Comparison of ENCODE assay signal across 9 cellular contexts in genomic region chr19:17242431-17243208, GRCh38. TPM values are rescaled to one million over a fixed set of nuclear protein-coding genes. Genes with fewer than 3 reads are reported as not detected.
DNase-seq lines count a peak whose midpoint lies in the region; ATAC-seq and TF ChIP-seq lines count a peak whose summit lies in the region.
"Had no signal": no experiment of that assay in that cellular context is flagged by ENCODE, and none has a peak within 500 bp of the region (broad histone marks: within the 10 kb centered on the region; RNA-seq: fewer than 3 reads in every experiment).

No MANE protein-coding gene starts in this region.

- no TSS peak for BruUV-seq in PC-3 (replicated peaks; lab: Mats Ljungman, UMichigan)

- TF ChIP-seq CTCF in PC-3 (conservative IDR thresholded peaks at IDR 0.05; ENCODE audit: low read depth, low read length) = no peak

- no peak overlapping the region for H4K12ac ChIP-seq in trophoblast cell (ENCODE audit: low read depth, low read length)

- intact Hi-C loops in PC-3 (cut with micrococcal nuclease) = no loop called here
- intact Hi-C loops in sciatic nerve (cut with DNase I) = no loop called here

- ATAC-seq in PC-3 = no peak
- ATAC-seq in sciatic nerve = no peak

- no peaks in the 10 kb centered on the region for H3F3A ChIP-seq in PC-3 (ENCODE audit: low read length, unreplicated experiment)

- H3K4me3 ChIP-seq in BLaER1 treated with 17β-estradiol and CSF1 and Interleukin-3, amounts not matched to agents 10 nM and 100 nM = peak overlapping the region in 8 of 10 experiments; percentile 3 to 98 (median 82); a peak in 11 of 20 replicates
- H3K4me3 ChIP-seq in PC-3 (ENCODE audit: low read length) (peak overlapping the region; percentile 84; the same call in 1 of the 2 replicates), esophagus (ENCODE audit: low read depth in 1 of 2, low read length in 2 of 2) (peak overlapping the region; percentile 91 to 94), trophoblast cell (ENCODE audit: low read depth, low read length) (peak overlapping the region; percentile 55)

- H3K9me3 ChIP-seq in BLaER1 treated with 17β-estradiol and CSF1 and Interleukin-3, amounts not matched to agents 10 nM and 100 nM (replicated peaks in 1 of 11) = no peaks in the 10 kb centered on the region
- no peaks in the 10 kb centered on the region for H3K9me3 ChIP-seq in PC-3 (ENCODE audit: low read length)
- H3K9me3 ChIP-seq in esophagus (ENCODE audit: control insufficient read depth in 2 of 2, insufficient read depth in 1 of 2, low read depth in 1 of 2, low read length in 1 of 2) = no peaks in the 10 kb centered on the region
- peaks cover 8% of the 10 kb centered on the region for H3K9me3 ChIP-seq in trophoblast cell (ENCODE audit: insufficient read depth, low read depth, low read length)

- H2BK5ac ChIP-seq in trophoblast cell (ENCODE audit: low read depth, low read length, poor library complexity) = peak overlapping the region; percentile 2

- H2BK120ac ChIP-seq in trophoblast cell (ENCODE audit: insufficient read depth, low read length, poor library complexity) = peak overlapping the region; percentile 15

- peaks cover 55% of the 10 kb centered on the region for H3K79me2 ChIP-seq in PC-3 (ENCODE audit: low read length)
- peaks cover 52% of the 10 kb centered on the region for H3K79me2 ChIP-seq in trophoblast cell (ENCODE audit: control insufficient read depth, insufficient read depth, low read length, poor library complexity)

- 63 to 67% methylated on average over 8 of the region's 8 CpGs for WGBS in esophagus, 2 donors
- no CpG with 5 or more reads among the region's 8 CpGs for WGBS in trophoblast cell (ENCODE audit: extremely low coverage, insufficient coverage, insufficient read length)

- H2AK5ac ChIP-seq in trophoblast cell (ENCODE audit: low read length) = no peak overlapping the region

- DNase-seq in PC-3 (no peak), trophoblast cell (peak in 1 of 2 donors; percentile 31), NCI-H2171 (lab: John Stamatoyannopoulos, UW) (no peak), sciatic nerve (ENCODE audit: low spot score) (no peak), NCI-H187 (lab: John Stamatoyannopoulos, UW) (no peak), kidney tubule cell (ENCODE audit: low spot score) (no peak)
- DNase-seq: RPMI8226 had no signal

- H3K9ac ChIP-seq in BLaER1 treated with 17β-estradiol and CSF1 and Interleukin-3, amounts not matched to agents 10 nM and 100 nM = peak overlapping the region; percentile 11 to 91 (median 87); a peak in 19 of 22 replicates
- H3K9ac ChIP-seq in PC-3 (ENCODE audit: low read length) (no peak overlapping the region), trophoblast cell (ENCODE audit: low read length) (peak overlapping the region; percentile 95)

- peak overlapping the region; percentile 93 to 100 (median 99) for H3K4me2 ChIP-seq in BLaER1 treated with 17β-estradiol and CSF1 and Interleukin-3, amounts not matched to agents 10 nM and 100 nM
- H3K4me2 ChIP-seq in PC-3 (ENCODE audit: low read length) (peak overlapping the region; percentile 95), trophoblast cell (ENCODE audit: low read length) (peak overlapping the region; percentile 84)

- CTCF ChIA-PET in PC-3 (lab: Charles Lee) = no interaction called here

- no peaks in the 10 kb centered on the region for H3K27me3 ChIP-seq in BLaER1 treated with 17β-estradiol and CSF1 and Interleukin-3, amounts not matched to agents 10 nM and 100 nM
- H3K27me3 ChIP-seq in PC-3 (ENCODE audit: low read length) = no peaks in the 10 kb centered on the region
- H3K27me3 ChIP-seq in esophagus (ENCODE audit: control insufficient read depth in 1 of 2, insufficient read depth in 2 of 2, low read length in 2 of 2) = no peaks in the 10 kb centered on the region
- no peaks in the 10 kb centered on the region for H3K27me3 ChIP-seq in trophoblast cell (ENCODE audit: insufficient read depth, low read length)

- H3K9me2 ChIP-seq in PC-3 (replicated peaks; ENCODE audit: low read length) = no peaks in the 10 kb centered on the region

- H3K79me1 ChIP-seq in trophoblast cell (ENCODE audit: low read length) = peaks cover 41% of the 10 kb centered on the region

- POLR2A ChIA-PET in PC-3 (lab: Charles Lee; ENCODE audit: unreplicated experiment) = no interaction called here

- H2AFZ ChIP-seq in PC-3 (ENCODE audit: low read length) (no peak overlapping the region), trophoblast cell (ENCODE audit: insufficient read depth, low read length, poor library complexity) (no peak overlapping the region)

- peaks cover 35 to 54% (median 49%) of the 10 kb centered on the region in 10 experiments for H3K4me1 ChIP-seq in BLaER1 treated with 17β-estradiol and CSF1 and Interleukin-3, amounts not matched to agents 10 nM and 100 nM
- peaks cover 15% of the 10 kb centered on the region for H3K4me1 ChIP-seq in PC-3 (ENCODE audit: insufficient read depth, low read length)
- peaks cover 15% of the 10 kb centered on the region in 2 donors for H3K4me1 ChIP-seq in esophagus (ENCODE audit: control insufficient read depth in 2 of 2, insufficient read depth in 2 of 2, low read length in 1 of 2)
- peaks cover 16 to 23% of the 10 kb centered on the region in 2 experiments for H3K4me1 ChIP-seq in trophoblast cell (ENCODE audit: control insufficient read depth in 1 of 2, insufficient read depth in 2 of 2, low read length in 2 of 2)

- H3K36me3 ChIP-seq in BLaER1 treated with 17β-estradiol and CSF1 and Interleukin-3, amounts not matched to agents 10 nM and 100 nM = peaks cover 8 to 37% (median 29%) of the 10 kb centered on the region in 11 experiments; a peak in 21 of 22 replicates
- peaks cover 10% of the 10 kb centered on the region; the same call in 1 of the 2 replicates for H3K36me3 ChIP-seq in PC-3 (ENCODE audit: low read depth, low read length)
- H3K36me3 ChIP-seq in esophagus (ENCODE audit: control insufficient read depth in 2 of 2, insufficient read depth in 2 of 2, low read length in 1 of 2) = peaks cover 4 to 12% of the 10 kb centered on the region in 2 donors
- peaks cover 26 to 31% of the 10 kb centered on the region in 2 experiments for H3K36me3 ChIP-seq in trophoblast cell (ENCODE audit: control insufficient read depth in 1 of 2, insufficient read depth in 2 of 2, low read length in 2 of 2)

- peak overlapping the region; percentile 14 for H3K14ac ChIP-seq in trophoblast cell (ENCODE audit: low read length)

- H3K4ac ChIP-seq in trophoblast cell (ENCODE audit: low read depth, low read length) = peak overlapping the region; percentile 95

- H3K27ac ChIP-seq in BLaER1 treated with 17β-estradiol and CSF1 and Interleukin-3, amounts not matched to agents 10 nM and 100 nM = peak overlapping the region in 9 of 11 experiments; percentile 24 to 57 (median 42); a peak in 15 of 22 replicates
- H3K27ac ChIP-seq in PC-3 (ENCODE audit: low read length) = no peak overlapping the region
- H3K27ac ChIP-seq in esophagus (ENCODE audit: low read depth in 2 of 2, low read length in 1 of 2) = peak overlapping the region; percentile 83 to 95
- H3K27ac ChIP-seq in trophoblast cell (ENCODE audit: low read depth, low read length) = peak overlapping the region; percentile 95

- peak overlapping the region; percentile 34 for H4K8ac ChIP-seq in trophoblast cell (ENCODE audit: low read depth, low read length)

- H4K91ac ChIP-seq in trophoblast cell (ENCODE audit: low read depth, low read length) = peak overlapping the region; percentile 48

- H4K20me1 ChIP-seq in BLaER1 treated with 17β-estradiol and CSF1 and Interleukin-3, amounts not matched to agents 10 nM and 100 nM = peaks cover 22 to 63% (median 41%) of the 10 kb centered on the region in 11 experiments; a peak in 21 of 22 replicates
- H4K20me1 ChIP-seq in PC-3 (ENCODE audit: low read length) = peaks cover 13% of the 10 kb centered on the region

- peak overlapping the region; percentile 38 for H3K18ac ChIP-seq in trophoblast cell (ENCODE audit: low read length)

- peak overlapping the region; percentile 4 for H3K23ac ChIP-seq in trophoblast cell (ENCODE audit: low read length)

- no peak overlapping the region for H2BK12ac ChIP-seq in trophoblast cell (ENCODE audit: low read length)

RNA-seq across cellular contexts. Expression of gene NR2F6, which starts 3.1 kb away (rescaled TPM):
- 134 and 159 TPM in 2 replicates for total RNA-seq in PC-3 (2014; rRNA removed)
- 10 to 100 TPM; 33.3 to 45.5 TPM for polyA plus RNA-seq in esophagus
- polyA plus RNA-seq in trophoblast cell (2013) = 205 and 221 TPM in 2 replicates
- total RNA-seq in sciatic nerve = 23.9 TPM

RNA-seq across cellular contexts. Expression of gene OCEL1, which starts 16.6 kb away (rescaled TPM):
- 5.6 and 9.4 TPM in 2 replicates for total RNA-seq in PC-3 (2014; rRNA removed)
- polyA plus RNA-seq in esophagus = 10 to 100 TPM in 1 of 2 donors, 1 to 10 TPM in 1; 7.9 to 12.7 TPM
- 41.5 and 44.6 TPM in 2 replicates for polyA plus RNA-seq in trophoblast cell (2013)
- 23.4 TPM for total RNA-seq in sciatic nerve

RNA-seq across cellular contexts. Expression of gene USHBP1, which starts 21.9 kb away (rescaled TPM):
- total RNA-seq in PC-3 (2014; rRNA removed) (not detected in 2 replicates), sciatic nerve (9.6 TPM)
- polyA plus RNA-seq in esophagus = 1 to 10 TPM; 1.5 to 2.9 TPM
- polyA plus RNA-seq in trophoblast cell (2013) = 1.4 and 2.2 TPM in 2 replicates

RNA-seq across cellular contexts. Expression of gene BABAM1, which starts 24.6 kb away (rescaled TPM):
- total RNA-seq in PC-3 (2014; rRNA removed) (196 and 214 TPM in 2 replicates), sciatic nerve (66.6 TPM)
- 10 to 100 TPM; 39.1 to 52.7 TPM for polyA plus RNA-seq in esophagus
- 139 and 141 TPM in 2 replicates for polyA plus RNA-seq in trophoblast cell (2013)

RNA-seq across cellular contexts. Expression of gene USE1, which starts 27.5 kb away (rescaled TPM):
- total RNA-seq in PC-3 (2014; rRNA removed) = 32.5 and 41.5 TPM in 2 replicates
- polyA plus RNA-seq in esophagus = 10 to 100 TPM; 32.8 to 37.7 TPM
- polyA plus RNA-seq in trophoblast cell (2013) = 10.3 and 10.4 TPM in 2 replicates
- total RNA-seq in sciatic nerve = 27.4 TPM

Comparison
In these comparisons a context has a peak if more than half of its experiments do, and no peak if none do; other contexts are left out.
1. RNA of gene USHBP1, which starts 21.9 kb away (total RNA-seq): 9.6 TPM in sciatic nerve (single experiment); not detected in PC-3; every median in the first group is over 10 times any median in the second.
2. Peak in every context shown above with its lines, with median percentiles within 50 percentile points of each other: H3K4me2 ChIP-seq and H3K4me3 ChIP-seq.